ENCODE assay signal across 1 cellular context in the genomic region with DNA sequence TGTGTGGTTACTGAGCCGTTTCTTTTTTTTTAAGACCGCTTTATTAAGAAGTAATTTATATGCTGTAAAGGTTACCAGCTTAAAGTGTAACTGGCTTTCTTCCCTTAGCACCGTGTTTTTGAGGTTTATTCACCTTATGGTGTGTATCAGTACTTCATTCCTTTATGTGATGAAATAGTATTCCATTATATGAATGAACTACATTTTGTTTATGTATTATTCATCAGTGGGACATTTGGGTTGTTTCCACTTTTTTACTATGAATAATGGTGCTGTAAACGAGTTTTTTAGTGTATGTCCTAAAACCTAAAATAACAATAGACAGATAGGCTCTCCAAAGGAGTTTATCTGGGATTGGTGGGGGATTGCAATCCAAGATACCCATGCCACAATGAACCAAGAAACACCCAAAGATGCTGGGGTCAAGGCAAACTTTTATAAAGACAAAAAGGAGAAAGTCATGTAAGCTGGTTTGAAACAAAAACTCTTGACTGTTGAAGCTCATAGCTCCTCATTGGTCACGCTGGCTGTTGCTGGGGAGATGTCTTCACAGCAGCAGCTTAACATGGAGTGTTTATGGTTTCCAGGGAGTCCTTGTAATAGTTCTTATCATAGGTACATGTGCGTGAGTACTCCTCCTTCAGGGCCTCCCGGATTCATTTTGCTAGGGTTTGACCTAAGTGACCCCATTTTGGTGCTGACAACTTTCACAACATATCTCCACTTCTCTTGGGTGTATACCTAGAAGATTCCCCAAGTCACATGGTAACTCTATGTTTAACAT.
TF ChIP-seq lines count a peak whose summit lies in the region.

No MANE protein-coding gene starts in this region.

TF ChIP-seq in K562, 482 proteins besides CTCF, POLR2A, EP300 and RAD21:
- TF ChIP-seq, protein P1, sequence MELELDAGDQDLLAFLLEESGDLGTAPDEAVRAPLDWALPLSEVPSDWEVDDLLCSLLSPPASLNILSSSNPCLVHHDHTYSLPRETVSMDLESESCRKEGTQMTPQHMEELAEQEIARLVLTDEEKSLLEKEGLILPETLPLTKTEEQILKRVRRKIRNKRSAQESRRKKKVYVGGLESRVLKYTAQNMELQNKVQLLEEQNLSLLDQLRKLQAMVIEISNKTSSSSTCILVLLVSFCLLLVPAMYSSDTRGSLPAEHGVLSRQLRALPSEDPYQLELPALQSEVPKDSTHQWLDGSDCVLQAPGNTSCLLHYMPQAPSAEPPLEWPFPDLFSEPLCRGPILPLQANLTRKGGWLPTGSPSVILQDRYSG (tag; conservative IDR thresholded peaks at IDR 0.05; ENCODE audit: low read depth), result 0 out of 2 replicates have a peak, but pooled peaks have one; percentile 34
- TF ChIP-seq ZFP36 (IDR thresholded peaks at IDR 0.05; ENCODE audit: low read depth, low read length, partially characterized antibody), result peak; percentile 67
- TF ChIP-seq RFX1 (IDR thresholded peaks at IDR 0.05), result peak; percentile 34; the same call in 1 of the 2 replicates
- TF ChIP-seq NFIX (CRISPR knock-in tag; IDR thresholded peaks at IDR 0.05; ENCODE audit: low read depth), result no peak
